Comparison of ENCODE assay signal across 17 cellular contexts in the genomic region with DNA sequence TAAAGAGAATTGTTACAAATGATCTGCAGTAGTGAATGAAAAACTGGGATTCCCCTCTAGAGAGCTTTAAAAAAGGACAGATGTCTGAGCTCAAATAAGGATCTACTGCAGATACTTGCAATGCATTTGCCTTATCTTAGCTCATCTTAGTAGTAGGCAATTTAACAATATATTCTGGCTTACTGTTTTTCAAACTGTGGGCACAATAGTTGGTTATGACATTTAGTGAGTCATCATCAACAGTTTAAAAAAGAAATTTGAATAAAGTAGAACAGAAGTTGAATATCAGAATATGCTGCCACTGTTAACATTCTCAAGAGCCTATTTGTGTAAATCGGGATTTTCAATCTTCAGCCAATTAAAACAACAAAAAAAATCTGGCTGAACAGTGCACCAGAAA. TPM values are rescaled to one million over a fixed set of nuclear protein-coding genes. Genes with fewer than 3 reads are reported as not detected.
DNase-seq lines count a peak whose midpoint lies in the region; ATAC-seq and TF ChIP-seq lines count a peak whose summit lies in the region.
"Had no signal": no experiment of that assay in that cellular context is flagged by ENCODE, and none has a peak within 500 bp of the region (broad histone marks: within the 10 kb centered on the region; RNA-seq: fewer than 3 reads in every experiment).

No MANE protein-coding gene starts in this region.

- H3K4me2 ChIP-seq in osteoblast (ENCODE audit: insufficient read depth, low read length) (peak overlapping the region; percentile 18), neural progenitor cell (no peak overlapping the region)

- H3K27me3 ChIP-seq in RWPE2 (ENCODE audit: insufficient read depth, poor library complexity, severe bottlenecking) = no peaks in the 10 kb centered on the region
- H3K27me3 ChIP-seq in osteoblast (ENCODE audit: insufficient read depth, low read length) = no peaks in the 10 kb centered on the region
- peaks cover 15% of the 10 kb centered on the region for H3K27me3 ChIP-seq in neural progenitor cell
- H3K27me3 ChIP-seq: BE2C, pancreas, tibial artery had no signal

- no peaks in the 10 kb centered on the region for H3K27me3 Mint-ChIP-seq in effector memory CD8-positive, alpha-beta T cell
- peaks cover 52% of the 10 kb centered on the region for H3K27me3 Mint-ChIP-seq in activated CD8-positive, alpha-beta T cell treated with anti-CD3 and anti-CD28 coated beads, Interleukin-2, amount 10 ng/mL, durations not matched to agents 7 days and 5 days (ENCODE audit: low read depth)
- H3K27me3 Mint-ChIP-seq in neural progenitor cell (ENCODE audit: insufficient read depth, low read depth) = peaks cover 4% of the 10 kb centered on the region

- H3K4me3 ChIP-seq in RWPE2 (ENCODE audit: severe bottlenecking) (no peak overlapping the region), osteoblast (ENCODE audit: insufficient read depth, low read length) (no peak overlapping the region), neural progenitor cell (no peak overlapping the region)
- H3K4me3 ChIP-seq: pancreas, skin epidermis, tibial artery had no signal

- no peaks in the 10 kb centered on the region for H3F3A ChIP-seq in neural progenitor cell (ENCODE audit: low read depth)

- H3K4me3 Mint-ChIP-seq in effector memory CD8-positive, alpha-beta T cell = peak overlapping the region in 1 of 2 donors; percentile 57
- H3K4me3 Mint-ChIP-seq in activated CD8-positive, alpha-beta T cell treated with anti-CD3 and anti-CD28 coated beads, Interleukin-2, amount 10 ng/mL, durations not matched to agents 7 days and 5 days = no peak overlapping the region
- H3K4me3 Mint-ChIP-seq in neural progenitor cell = no peak overlapping the region
- H3K4me3 Mint-ChIP-seq: activated naive CD4-positive, alpha-beta T cell treated with anti-CD3 and anti-CD28 coated beads for 36 hours had no signal

- ATAC-seq in RWPE2 (ENCODE audit: low read depth) (peak; percentile 15; the same call in 1 of the 3 replicates), Right ventricle myocardium inferior (no peak)
- ATAC-seq in effector memory CD8-positive, alpha-beta T cell (replicated peaks) = peak; percentile 11
- no peak for ATAC-seq in activated CD8-positive, alpha-beta T cell treated with anti-CD3 and anti-CD28 coated beads, Interleukin-2, amount 10 ng/mL, durations not matched to agents 7 days and 5 days
- ATAC-seq: HepG2, pancreas had no signal

- no peak for TF ChIP-seq CTCF in RWPE2 (IDR thresholded peaks at IDR 0.05; ENCODE audit: poor library complexity, severe bottlenecking)
- no peak for TF ChIP-seq CTCF in osteoblast (IDR thresholded peaks at IDR 0.05; ENCODE audit: extremely low read depth, low read depth, low read length)
- TF ChIP-seq CTCF in neural progenitor cell (IDR thresholded peaks at IDR 0.05) = no peak

- no peaks in the 10 kb centered on the region for H3K9me3 Mint-ChIP-seq in effector memory CD8-positive, alpha-beta T cell
- no peaks in the 10 kb centered on the region for H3K9me3 Mint-ChIP-seq in activated CD8-positive, alpha-beta T cell treated with anti-CD3 and anti-CD28 coated beads, Interleukin-2, amount 10 ng/mL, durations not matched to agents 7 days and 5 days (ENCODE audit: insufficient read depth)
- H3K9me3 Mint-ChIP-seq in neural progenitor cell = no peaks in the 10 kb centered on the region
- H3K9me3 Mint-ChIP-seq: activated naive CD4-positive, alpha-beta T cell treated with anti-CD3 and anti-CD28 coated beads for 36 hours had no signal

- peaks cover 42 to 44% of the 10 kb centered on the region in 2 donors for H3K4me1 Mint-ChIP-seq in effector memory CD8-positive, alpha-beta T cell (ENCODE audit: low read depth in 2 of 2)
- H3K4me1 Mint-ChIP-seq in activated CD8-positive, alpha-beta T cell treated with anti-CD3 and anti-CD28 coated beads, Interleukin-2, amount 10 ng/mL, durations not matched to agents 7 days and 5 days (ENCODE audit: low read depth) = peaks cover 44% of the 10 kb centered on the region
- H3K4me1 Mint-ChIP-seq in neural progenitor cell = no peaks in the 10 kb centered on the region

- H3K36me3 ChIP-seq in RWPE2 (ENCODE audit: low read depth) = no peaks in the 10 kb centered on the region
- no peaks in the 10 kb centered on the region for H3K36me3 ChIP-seq in osteoblast (ENCODE audit: insufficient read depth, low read length)
- no peaks in the 10 kb centered on the region for H3K36me3 ChIP-seq in neural progenitor cell
- H3K36me3 ChIP-seq: BE2C, pancreas, tibial artery had no signal

- DNase-seq in EL = peak; percentile 32
- DNase-seq in RWPE2 (ENCODE audit: low spot score) = no peak
- no peak for DNase-seq in effector memory CD8-positive, alpha-beta T cell
- DNase-seq in osteoblast (ENCODE audit: insufficient read length, low spot score, missing footprints) = no peak
- DNase-seq in T1000 (lab: John Stamatoyannopoulos, UW) = no peak
- no peak for DNase-seq in activated CD8-positive, alpha-beta T cell treated with anti-CD3 and anti-CD28 coated beads, Interleukin-2, amount 10 ng/mL, durations not matched to agents 7 days and 5 days
- no peak for DNase-seq in Right ventricle myocardium inferior (ENCODE audit: missing footprints)
- no peak for DNase-seq in neural progenitor cell (ENCODE audit: low spot score)
- DNase-seq: activated CD4-positive, alpha-beta T cell treated with anti-CD3 and anti-CD28 coated beads for 1 hour; activated CD8-positive, alpha-beta memory T cell treated with anti-CD3 and anti-CD28 coated beads, Interleukin-2, amount 50 U/mL, for 4 hours; activated naive CD4-positive, alpha-beta T cell treated with anti-CD3 and anti-CD28 coated beads for 36 hours; BE2C; pancreas; RPMI8226; tibial artery had no signal

- POLR2A ChIA-PET in activated CD8-positive, alpha-beta T cell treated with anti-CD3 and anti-CD28 coated beads, Interleukin-2, amount 10 ng/mL, durations not matched to agents 7 days and 5 days (lab: Charles Lee) = no interaction called here

- no peaks in the 10 kb centered on the region for H3K9me3 ChIP-seq in RWPE2 (ENCODE audit: severe bottlenecking)
- no peaks in the 10 kb centered on the region for H3K9me3 ChIP-seq in osteoblast (ENCODE audit: low read depth, low read length)
- no peaks in the 10 kb centered on the region for H3K9me3 ChIP-seq in neural progenitor cell (ENCODE audit: low read depth)
- H3K9me3 ChIP-seq: BE2C, pancreas, tibial artery had no signal

- H3K4me1 ChIP-seq in RWPE2 (ENCODE audit: insufficient read depth, poor library complexity, severe bottlenecking) (peaks cover 67% of the 10 kb centered on the region), osteoblast (ENCODE audit: insufficient read depth, low read length) (peaks cover 29% of the 10 kb centered on the region), neural progenitor cell (peaks cover 3% of the 10 kb centered on the region)
- H3K4me1 ChIP-seq: BE2C had no signal

- H3K79me2 ChIP-seq in osteoblast (ENCODE audit: insufficient read depth, low read length) (no peaks in the 10 kb centered on the region), neural progenitor cell (ENCODE audit: low read depth) (no peaks in the 10 kb centered on the region)

- intact Hi-C loops in Right ventricle myocardium inferior (cut with DNase I) = no loop called here

- CTCF ChIA-PET in activated CD8-positive, alpha-beta T cell treated with anti-CD3 and anti-CD28 coated beads, Interleukin-2, amount 10 ng/mL, durations not matched to agents 7 days and 5 days (lab: Charles Lee) = interaction anchor here (0.5 to 1.6 kb wide), 5 partner anchors 28 to 74 kb away, joined by 3 to 5 read pairs (median 3); no protein-coding TSS in a partner anchor

- H3K27ac ChIP-seq in RWPE2 (ENCODE audit: poor library complexity, severe bottlenecking) (peak overlapping the region; percentile 82), osteoblast (ENCODE audit: low read depth, low read length) (no peak overlapping the region), neural progenitor cell (no peak overlapping the region)
- H3K27ac ChIP-seq: pancreas, tibial artery had no signal

- H4K20me1 ChIP-seq in osteoblast (ENCODE audit: insufficient read depth, low read length) = no peaks in the 10 kb centered on the region
- H4K20me1 ChIP-seq in neural progenitor cell (ENCODE audit: low read depth) = no peaks in the 10 kb centered on the region

- H2AFZ ChIP-seq in osteoblast (ENCODE audit: low read length) (no peak overlapping the region), neural progenitor cell (replicated peaks) (no peak overlapping the region)

- H3K36me3 Mint-ChIP-seq in effector memory CD8-positive, alpha-beta T cell (ENCODE audit: insufficient read depth) = peaks cover 7% of the 10 kb centered on the region
- H3K36me3 Mint-ChIP-seq in activated CD8-positive, alpha-beta T cell treated with anti-CD3 and anti-CD28 coated beads, Interleukin-2, amount 10 ng/mL, durations not matched to agents 7 days and 5 days (ENCODE audit: low read depth) = no peaks in the 10 kb centered on the region
- no peaks in the 10 kb centered on the region for H3K36me3 Mint-ChIP-seq in neural progenitor cell

- H3K27ac Mint-ChIP-seq in effector memory CD8-positive, alpha-beta T cell = peak overlapping the region in 1 of 2 donors; percentile 86
- no peak overlapping the region for H3K27ac Mint-ChIP-seq in activated CD8-positive, alpha-beta T cell treated with anti-CD3 and anti-CD28 coated beads, Interleukin-2, amount 10 ng/mL, durations not matched to agents 7 days and 5 days
- no peak overlapping the region for H3K27ac Mint-ChIP-seq in neural progenitor cell
- H3K27ac Mint-ChIP-seq: activated naive CD4-positive, alpha-beta T cell treated with anti-CD3 and anti-CD28 coated beads for 36 hours had no signal

- no peak overlapping the region for H3K9ac ChIP-seq in neural progenitor cell

RNA-seq across cellular contexts. Expression of a gene that starts 6.7 kb away (rescaled TPM):
- 278 and 281 TPM in 2 replicates for total RNA-seq in osteoblast
- total RNA-seq in activated CD8-positive, alpha-beta T cell treated with anti-CD3 and anti-CD28 coated beads, Interleukin-2, amount 10 ng/mL, durations not matched to agents 7 days and 5 days = 100 to 1,000 TPM; 149 to 152 TPM
- 461 TPM for total RNA-seq in Right ventricle myocardium inferior
- 49.8 and 64.6 TPM in 2 replicates for total RNA-seq in neural progenitor cell (ENCODE audit: low replicate concordance)

Comparison
In these comparisons a context has a peak if more than half of its experiments do, and no peak if none do; other contexts are left out.
1. ATAC-seq: peak in RWPE2 (single experiment) and effector memory CD8-positive, alpha-beta T cell (single experiment); none in activated CD8-positive, alpha-beta T cell treated with anti-CD3 and anti-CD28 coated beads, Interleukin-2, amount 10 ng/mL, durations not matched to agents 7 days and 5 days (single experiment) and Right ventricle myocardium inferior (single experiment).